Comparison of ENCODE assay signal across 2 cellular contexts in genomic region chr1:99598738-99599411, GRCh38.
A peak's percentile ranks its signal among the peaks of the same experiment; 100 is the strongest.
TF ChIP-seq lines count a peak whose summit lies in the region.

No MANE protein-coding gene starts in this region.

TF ChIP-seq in IMR-90, 13 proteins besides CTCF, POLR2A, EP300 and RAD21:
- TF ChIP-seq RFX5 (IDR thresholded peaks at IDR 0.05; ENCODE audit: low read depth, low read length) (no peak), ELK1 (IDR thresholded peaks at IDR 0.05; ENCODE audit: borderline replicate concordance, low read depth, low read length) (no peak), NFE2L2 (IDR thresholded peaks at IDR 0.05; ENCODE audit: low read depth, low read length) (no peak), USF2 (IDR thresholded peaks at IDR 0.05; ENCODE audit: low read depth, low read length) (no peak), CHD1 (IDR thresholded peaks at IDR 0.05; ENCODE audit: low read depth, low read length) (no peak), CEBPB (IDR thresholded peaks at IDR 0.05; ENCODE audit: low read depth, low read length) (no peak), RCOR1 (IDR thresholded peaks at IDR 0.05; ENCODE audit: insufficient replicate concordance, low read length) (no peak)
TF ChIP-seq in IMR-90: peak in this region for 0.

TF ChIP-seq in K562, 482 proteins besides CTCF, POLR2A, EP300 and RAD21 (continues in another document):
- TF ChIP-seq RFX5 (IDR thresholded peaks at IDR 0.05; ENCODE audit: low read depth, low read length): no peak
- peak; percentile 60 for TF ChIP-seq NFIC (IDR thresholded peaks at IDR 0.05)
- TF ChIP-seq NFE2 (IDR thresholded peaks at IDR 0.05; ENCODE audit: low read depth): no peak
- no peak for TF ChIP-seq NR2C1 (IDR thresholded peaks at IDR 0.05)
- TF ChIP-seq NR2C1 (tag; IDR thresholded peaks at IDR 0.05): no peak
- TF ChIP-seq HCFC1 (IDR thresholded peaks at IDR 0.05; ENCODE audit: low read depth, low read length): no peak
- no peak for TF ChIP-seq RFX1 (IDR thresholded peaks at IDR 0.05)
- TF ChIP-seq ATF6 (CRISPR knock-in tag; IDR thresholded peaks at IDR 0.05): no peak
- 0 out of 3 replicates have a peak, but pooled peaks of 1 of the 2 experiments have one; percentile 15 for TF ChIP-seq CBX3 (IDR thresholded peaks at IDR 0.05; ENCODE audit: borderline replicate concordance in 1 of 2, low read length in 2 of 2)
- TF ChIP-seq ADNP (tag; IDR thresholded peaks at IDR 0.05): 0 out of 2 replicates have a peak, but pooled peaks have one; percentile 18
- 0 out of 2 replicates have a peak, but pooled peaks have one; percentile 10 for TF ChIP-seq ZBTB40 (IDR thresholded peaks at IDR 0.05)
- no peak for TF ChIP-seq ZBTB40 (CRISPR knock-in tag; IDR thresholded peaks at IDR 0.05)
- peak; percentile 73; the same call in 1 of the 2 replicates for TF ChIP-seq ARID3A (IDR thresholded peaks at IDR 0.05; ENCODE audit: borderline replicate concordance, low read depth, low read length)
- TF ChIP-seq, protein P1, sequence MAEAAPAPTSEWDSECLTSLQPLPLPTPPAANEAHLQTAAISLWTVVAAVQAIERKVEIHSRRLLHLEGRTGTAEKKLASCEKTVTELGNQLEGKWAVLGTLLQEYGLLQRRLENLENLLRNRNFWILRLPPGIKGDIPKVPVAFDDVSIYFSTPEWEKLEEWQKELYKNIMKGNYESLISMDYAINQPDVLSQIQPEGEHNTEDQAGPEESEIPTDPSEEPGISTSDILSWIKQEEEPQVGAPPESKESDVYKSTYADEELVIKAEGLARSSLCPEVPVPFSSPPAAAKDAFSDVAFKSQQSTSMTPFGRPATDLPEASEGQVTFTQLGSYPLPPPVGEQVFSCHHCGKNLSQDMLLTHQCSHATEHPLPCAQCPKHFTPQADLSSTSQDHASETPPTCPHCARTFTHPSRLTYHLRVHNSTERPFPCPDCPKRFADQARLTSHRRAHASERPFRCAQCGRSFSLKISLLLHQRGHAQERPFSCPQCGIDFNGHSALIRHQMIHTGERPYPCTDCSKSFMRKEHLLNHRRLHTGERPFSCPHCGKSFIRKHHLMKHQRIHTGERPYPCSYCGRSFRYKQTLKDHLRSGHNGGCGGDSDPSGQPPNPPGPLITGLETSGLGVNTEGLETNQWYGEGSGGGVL (CRISPR knock-in tag; IDR thresholded peaks at IDR 0.05): no peak
- no peak for TF ChIP-seq CREB5 (CRISPR knock-in tag; IDR thresholded peaks at IDR 0.05)
- no peak for TF ChIP-seq ZNF274 (IDR thresholded peaks at IDR 0.05; ENCODE audit: borderline replicate concordance, low read depth, low read length)
- no peak for TF ChIP-seq ETV6 (IDR thresholded peaks at IDR 0.05; ENCODE audit: borderline replicate concordance in 1 of 2, low read depth in 2 of 2, low read length in 1 of 2)
- no peak for TF ChIP-seq ETV6 (CRISPR knock-in tag; IDR thresholded peaks at IDR 0.05; ENCODE audit: borderline replicate concordance)
- no peak for TF ChIP-seq ELF4 (CRISPR knock-in tag; IDR thresholded peaks at IDR 0.05)
- no peak for TF ChIP-seq RBM34 (IDR thresholded peaks at IDR 0.05; ENCODE audit: borderline replicate concordance, insufficient read depth, low read length)
- TF ChIP-seq ZSCAN32 (CRISPR knock-in tag; IDR thresholded peaks at IDR 0.05): no peak
- no peak for TF ChIP-seq HSF4 (CRISPR knock-in tag; IDR thresholded peaks at IDR 0.05; ENCODE audit: borderline replicate concordance)
- TF ChIP-seq ZC3H11A (IDR thresholded peaks at IDR 0.05; ENCODE audit: low read depth, low read length): no peak
- no peak for TF ChIP-seq MED1 (CRISPR knock-in tag; IDR thresholded peaks at IDR 0.05; ENCODE audit: borderline replicate concordance)
- TF ChIP-seq NR4A1 (CRISPR knock-in tag; IDR thresholded peaks at IDR 0.05): no peak
- peak; percentile 36; the same call in 1 of the 2 replicates for TF ChIP-seq NR4A1 (tag; IDR thresholded peaks at IDR 0.05)
- no peak for TF ChIP-seq PHF8 (IDR thresholded peaks at IDR 0.05; ENCODE audit: borderline replicate concordance, low read length)
- no peak for TF ChIP-seq GTF2B (IDR thresholded peaks at IDR 0.05; ENCODE audit: extremely low read depth, insufficient read length)
- no peak for TF ChIP-seq POLR3A (IDR thresholded peaks at IDR 0.05; ENCODE audit: borderline replicate concordance, extremely low read depth, insufficient read depth, insufficient read length)
- 0 out of 2 replicates have a peak, but pooled peaks have one; percentile 10 for TF ChIP-seq CBFA2T2 (conservative IDR thresholded peaks at IDR 0.05)
- no peak for TF ChIP-seq ZKSCAN3 (CRISPR knock-in tag; IDR thresholded peaks at IDR 0.05)
- no peak for TF ChIP-seq NR1H2 (CRISPR knock-in tag; IDR thresholded peaks at IDR 0.05)
- no peak for TF ChIP-seq IFI16 (CRISPR knock-in tag; IDR thresholded peaks at IDR 0.05)
- no peak for TF ChIP-seq ZNF644 (tag; IDR thresholded peaks at IDR 0.05; ENCODE audit: low read depth)
- peak; percentile 47 for TF ChIP-seq ZNF592 (IDR thresholded peaks at IDR 0.05)
- no peak for TF ChIP-seq BRD9 (IDR thresholded peaks at IDR 0.05; ENCODE audit: low read depth, partially characterized antibody)
- TF ChIP-seq ARHGAP35 (IDR thresholded peaks at IDR 0.05; ENCODE audit: partially characterized antibody): no peak
- no peak for TF ChIP-seq MTA2 (IDR thresholded peaks at IDR 0.05; ENCODE audit: low read depth)
- no peak for TF ChIP-seq ZNF444 (CRISPR knock-in tag; IDR thresholded peaks at IDR 0.05)
